1 cellular context compared by ENCODE assay signal in the genomic region with DNA sequence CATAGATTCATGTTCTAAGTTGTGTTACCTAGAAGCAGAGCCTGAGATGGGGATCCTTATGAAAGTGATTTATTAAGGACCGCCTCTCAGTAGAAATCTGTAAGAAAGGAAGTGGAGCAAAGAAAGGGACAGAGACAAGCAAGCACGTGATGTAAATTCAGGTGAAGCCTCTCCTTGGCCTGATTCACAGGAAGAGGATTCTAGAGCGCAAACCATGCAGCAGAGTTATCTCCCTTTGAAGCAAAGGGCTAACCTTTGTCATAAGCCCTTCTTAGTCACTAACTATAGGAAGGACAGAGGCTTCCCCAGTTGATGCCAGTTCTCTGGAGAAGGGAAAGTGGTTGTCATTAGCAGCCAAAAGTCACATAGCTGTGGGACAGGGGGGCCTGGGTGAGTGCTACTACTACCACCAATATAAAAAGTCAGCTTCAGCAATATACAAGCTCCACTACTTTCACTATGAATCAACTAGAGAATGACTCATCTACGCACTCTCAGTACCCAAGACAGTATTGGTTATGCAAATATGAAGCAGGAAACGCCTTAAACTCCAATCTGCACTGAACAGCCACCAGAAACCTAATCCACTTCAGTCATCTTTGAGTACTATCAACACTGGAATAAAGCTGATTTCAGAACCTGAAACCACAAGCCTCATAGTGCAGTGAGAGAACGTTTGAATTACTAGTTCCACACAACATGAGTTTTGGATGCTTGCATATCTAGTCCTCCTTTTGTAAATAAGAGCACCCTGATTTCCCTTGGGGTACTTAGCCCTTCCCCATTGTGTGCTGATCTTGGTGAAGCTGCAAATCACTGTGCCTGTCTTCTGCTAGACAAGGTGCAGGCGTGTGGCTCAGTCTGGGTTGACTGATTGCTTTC.
TF ChIP-seq lines count a peak whose summit lies in the region.

No MANE protein-coding gene starts in this region.

TF ChIP-seq in K562, 482 proteins besides CTCF, POLR2A, EP300 and RAD21 (continued from another document):
- TF ChIP-seq ATF6 (CRISPR knock-in tag; IDR thresholded peaks at IDR 0.05) (no peak), SAFB2 (IDR thresholded peaks at IDR 0.05; ENCODE audit: borderline replicate concordance, low read depth, low read length, severe bottlenecking) (no peak), SETDB1 (IDR thresholded peaks at IDR 0.05; ENCODE audit: low read length) (no peak), PCBP1 (IDR thresholded peaks at IDR 0.05; ENCODE audit: low read depth, low read length, poor library complexity, severe bottlenecking) (no peak), ZBTB7A (IDR thresholded peaks at IDR 0.05; ENCODE audit: borderline replicate concordance, control insufficient read depth, low read depth, low read length) (no peak), TEAD1 (CRISPR knock-in tag; IDR thresholded peaks at IDR 0.05) (no peak), KDM1A (IDR thresholded peaks at IDR 0.05) (peak; percentile 99)
